Comparison of ENCODE assay signal across 8 cellular contexts in the genomic region with DNA sequence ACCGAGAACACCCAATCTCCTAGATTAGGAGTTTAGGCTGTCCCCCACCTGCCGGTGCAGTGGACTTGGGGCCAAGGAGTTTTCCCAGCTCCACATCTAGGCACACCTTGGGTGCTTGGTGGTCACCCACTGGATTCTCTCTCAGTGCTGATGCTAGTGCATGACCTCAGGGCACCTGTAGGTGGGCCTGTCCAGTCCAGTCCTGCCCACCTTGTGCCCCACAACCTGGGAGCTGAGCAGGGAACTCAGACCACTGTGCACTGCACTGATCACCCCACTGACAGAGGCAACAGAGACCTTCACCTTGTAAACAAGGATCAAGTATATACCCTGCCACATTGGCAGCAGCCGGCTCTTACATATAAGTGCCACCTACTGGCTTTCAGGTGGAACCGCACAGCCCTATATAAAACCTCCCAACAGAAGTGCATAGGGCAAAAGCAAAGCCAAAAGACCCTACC. TPM values are rescaled to one million over a fixed set of nuclear protein-coding genes. Genes with fewer than 3 reads are reported as not detected.
A peak's percentile ranks its signal among the peaks of the same experiment; 100 is the strongest.
DNase-seq lines count a peak whose midpoint lies in the region; ATAC-seq and TF ChIP-seq lines count a peak whose summit lies in the region.

No MANE protein-coding gene starts in this region.

- H3K27ac Mint-ChIP-seq in activated CD4-positive, alpha-beta T cell treated with anti-CD3 and anti-CD28 coated beads for 36 hours = no peak overlapping the region
- no peak overlapping the region for H3K27ac Mint-ChIP-seq in activated CD4-positive, alpha-beta T cell treated with anti-CD3 and anti-CD28 coated beads, Interleukin-2, amount 10 ng/mL, durations not matched to agents 7 days and 5 days

- H3K9me3 Mint-ChIP-seq in activated CD4-positive, alpha-beta T cell treated with anti-CD3 and anti-CD28 coated beads for 36 hours (ENCODE audit: low read depth) = peaks cover 8% of the 10 kb centered on the region
- H3K9me3 Mint-ChIP-seq in activated CD4-positive, alpha-beta T cell treated with anti-CD3 and anti-CD28 coated beads, Interleukin-2, amount 10 ng/mL, durations not matched to agents 7 days and 5 days = peaks cover 3% of the 10 kb centered on the region

- no peak overlapping the region for H3K4me3 Mint-ChIP-seq in activated CD4-positive, alpha-beta T cell treated with anti-CD3 and anti-CD28 coated beads for 36 hours
- no peak overlapping the region for H3K4me3 Mint-ChIP-seq in activated CD4-positive, alpha-beta T cell treated with anti-CD3 and anti-CD28 coated beads, Interleukin-2, amount 10 ng/mL, durations not matched to agents 7 days and 5 days

- CTCF ChIA-PET in activated CD4-positive, alpha-beta T cell treated with anti-CD3 and anti-CD28 coated beads for 36 hours (lab: Charles Lee) = no interaction called here
- CTCF ChIA-PET in activated CD4-positive, alpha-beta T cell treated with anti-CD3 and anti-CD28 coated beads, Interleukin-2, amount 10 ng/mL, durations not matched to agents 7 days and 5 days (lab: Charles Lee) = no interaction called here

- no peaks in the 10 kb centered on the region for H3K4me1 Mint-ChIP-seq in activated CD4-positive, alpha-beta T cell treated with anti-CD3 and anti-CD28 coated beads for 36 hours
- H3K4me1 Mint-ChIP-seq in activated CD4-positive, alpha-beta T cell treated with anti-CD3 and anti-CD28 coated beads, Interleukin-2, amount 10 ng/mL, durations not matched to agents 7 days and 5 days = no peaks in the 10 kb centered on the region

- H3K4me3 ChIP-seq in astrocyte of the cerebellum (ENCODE audit: low read depth, low read length) = no peak overlapping the region

- intact Hi-C loops in activated CD4-positive, alpha-beta T cell treated with anti-CD3 and anti-CD28 coated beads for 36 hours (cut with DNase I, micrococcal nuclease) = no loop called here

- in situ Hi-C loops in astrocyte of the cerebellum (cut with HindIII; ENCODE audit: low sequenced_read_pairs) = no loop called here

- H3K36me3 Mint-ChIP-seq in activated CD4-positive, alpha-beta T cell treated with anti-CD3 and anti-CD28 coated beads for 36 hours (ENCODE audit: low read depth) = no peaks in the 10 kb centered on the region
- H3K36me3 Mint-ChIP-seq in activated CD4-positive, alpha-beta T cell treated with anti-CD3 and anti-CD28 coated beads, Interleukin-2, amount 10 ng/mL, durations not matched to agents 7 days and 5 days (ENCODE audit: low read depth) = no peaks in the 10 kb centered on the region

- TF ChIP-seq CTCF in astrocyte of the cerebellum (IDR thresholded peaks at IDR 0.05; ENCODE audit: low read depth, low read length, missing control alignments) = peak; percentile 61

- H3K27me3 Mint-ChIP-seq in activated CD4-positive, alpha-beta T cell treated with anti-CD3 and anti-CD28 coated beads for 36 hours = no peaks in the 10 kb centered on the region
- H3K27me3 Mint-ChIP-seq in activated CD4-positive, alpha-beta T cell treated with anti-CD3 and anti-CD28 coated beads, Interleukin-2, amount 10 ng/mL, durations not matched to agents 7 days and 5 days = no peaks in the 10 kb centered on the region

- POLR2A ChIA-PET in activated CD4-positive, alpha-beta T cell treated with anti-CD3 and anti-CD28 coated beads for 36 hours (lab: Charles Lee) = no interaction called here
- POLR2A ChIA-PET in activated CD4-positive, alpha-beta T cell treated with anti-CD3 and anti-CD28 coated beads, Interleukin-2, amount 10 ng/mL, durations not matched to agents 7 days and 5 days (lab: Charles Lee) = no interaction called here

- DNase-seq in activated CD4-positive, alpha-beta T cell treated with anti-CD3 and anti-CD28 coated beads for 36 hours = peak; percentile 7
- DNase-seq in activated CD4-positive, alpha-beta T cell treated with anti-CD3 and anti-CD28 coated beads, Interleukin-2, amount 10 ng/mL, durations not matched to agents 7 days and 5 days = no peak
- DNase-seq in astrocyte of the cerebellum (ENCODE audit: low read depth) (no peak), pons (ENCODE audit: low spot score) (peak; percentile 42), cerebellar nuclear complex (lab: John Stamatoyannopoulos, UW) (no peak), foreskin melanocyte (no peak)

- no peak for ATAC-seq in activated CD4-positive, alpha-beta T cell treated with anti-CD3 and anti-CD28 coated beads for 36 hours
- ATAC-seq in HG03521 (IDR thresholded peaks at IDR 0.05; ENCODE audit: unreplicated experiment) (peak; percentile 85), GM21381 (IDR thresholded peaks at IDR 0.05; ENCODE audit: unreplicated experiment) (no peak)

RNA-seq across cellular contexts. Expression of a gene that starts 12.7 kb away (rescaled TPM):
- not detected for total RNA-seq in activated CD4-positive, alpha-beta T cell treated with anti-CD3 and anti-CD28 coated beads for 36 hours
- not detected for total RNA-seq in activated CD4-positive, alpha-beta T cell treated with anti-CD3 and anti-CD28 coated beads, Interleukin-2, amount 10 ng/mL, durations not matched to agents 7 days and 5 days

Comparison
In these comparisons a context has a peak if more than half of its experiments do, and no peak if none do; other contexts are left out.
1. DNase-seq: peak in activated CD4-positive, alpha-beta T cell treated with anti-CD3 and anti-CD28 coated beads for 36 hours (single experiment) and pons (single experiment); none in activated CD4-positive, alpha-beta T cell treated with anti-CD3 and anti-CD28 coated beads, Interleukin-2, amount 10 ng/mL, durations not matched to agents 7 days and 5 days (single experiment), astrocyte of the cerebellum (single experiment), cerebellar nuclear complex (0 of 2) and foreskin melanocyte (single experiment).